ENCODE assay signal across 21 cellular contexts in genomic region chr20:33524261-33524660, GRCh38.
"Had no signal": no experiment of that assay in that cellular context is flagged by ENCODE, and none has a peak within 500 bp of the region (broad histone marks: within the 10 kb centered on the region; RNA-seq: fewer than 3 reads in every experiment).

No MANE protein-coding gene starts in this region.

- H3K27ac ChIP-seq: coronary artery, esophagus squamous epithelium, neutrophil, pancreas, psoas muscle, thoracic aorta, upper lobe of left lung, WERI-Rb-1 had no signal

- ATAC-seq: activated CD8-positive, alpha-beta T cell treated with anti-CD3 and anti-CD28 coated beads, Interleukin-2, amount 10 ng/mL, durations not matched to agents 7 days and 5 days; activated naive CD4-positive, alpha-beta T cell treated with anti-CD3 and anti-CD28 coated beads, Interleukin-2, amount 50 U/mL, for 72 hours; left lobe of liver; pancreas; psoas muscle; right cardiac atrium had no signal

- H3K4me3 ChIP-seq: coronary artery, esophagus squamous epithelium, lung, pancreas, psoas muscle, thoracic aorta, upper lobe of left lung had no signal

- H3K36me3 Mint-ChIP-seq: activated naive CD4-positive, alpha-beta T cell treated with anti-CD3 and anti-CD28 coated beads, Interleukin-2, amount 50 U/mL, for 72 hours had no signal

- H3K9me3 ChIP-seq: esophagus squamous epithelium, neutrophil, pancreas, psoas muscle, thoracic aorta, upper lobe of left lung had no signal

- H3K9me3 Mint-ChIP-seq: activated naive CD4-positive, alpha-beta T cell treated with anti-CD3 and anti-CD28 coated beads, Interleukin-2, amount 50 U/mL, for 72 hours; nephron had no signal

- H3K27ac Mint-ChIP-seq: activated CD8-positive, alpha-beta T cell treated with anti-CD3 and anti-CD28 coated beads, Interleukin-2, amount 10 ng/mL, durations not matched to agents 7 days and 5 days; activated naive CD4-positive, alpha-beta T cell treated with anti-CD3 and anti-CD28 coated beads, Interleukin-2, amount 50 U/mL, for 72 hours had no signal

- H3K4me3 Mint-ChIP-seq: activated CD8-positive, alpha-beta T cell treated with anti-CD3 and anti-CD28 coated beads, Interleukin-2, amount 10 ng/mL, durations not matched to agents 7 days and 5 days; nephron had no signal

- DNase-seq: activated CD4-positive, alpha-beta T cell treated with anti-CD3 and anti-CD28 coated beads, Interleukin-2, amount 50 U/mL, for 1 hour; activated CD4-positive, CD25-positive, alpha-beta regulatory T cell treated with anti-CD3 and anti-CD28 coated beads, Interleukin-2, amount 50 U/mL, for 72 hours; activated CD8-positive, alpha-beta T cell treated with anti-CD3 and anti-CD28 coated beads, Interleukin-2, amount 10 ng/mL, durations not matched to agents 7 days and 5 days; activated T-cell treated with anti-CD3 and anti-CD28 coated beads, Interleukin-2, amount 50 U/mL, for 1 hour; aorta; esophagus squamous epithelium; foreskin fibroblast; pancreas; psoas muscle; right cardiac atrium; stimulated activated CD4-positive, alpha-beta T cell treated with anti-CD3 and anti-CD28 coated beads, Interleukin-4, amount 100 ng/mL, for 24 hours; stimulated activated naive CD4-positive, alpha-beta T cell treated with Interleukin-2 at 50 U/mL for 16 hours; upper lobe of left lung; WERI-Rb-1 had no signal

- H3K4me1 ChIP-seq: upper lobe of left lung had no signal

- H3K36me3 ChIP-seq: pancreas had no signal

- H3K27me3 ChIP-seq: esophagus squamous epithelium, neutrophil, pancreas, upper lobe of left lung had no signal
